9 cellular contexts compared by ENCODE assay signal in genomic region chr1:109912873-109913272, GRCh38. TPM values are rescaled to one million over a fixed set of nuclear protein-coding genes. Genes with fewer than 3 reads are reported as not detected.
DNase-seq lines count a peak whose midpoint lies in the region; ATAC-seq and TF ChIP-seq lines count a peak whose summit lies in the region.
"Had no signal": no experiment of that assay in that cellular context is flagged by ENCODE, and none has a peak within 500 bp of the region (broad histone marks: within the 10 kb centered on the region; RNA-seq: fewer than 3 reads in every experiment).

No MANE protein-coding gene starts in this region.

- H3K4me1 Mint-ChIP-seq in activated T-cell treated with anti-CD3 and anti-CD28 coated beads, Interleukin-2, amount 50 U/mL, for 72 hours (ENCODE audit: low read depth), result peaks cover 59% of the 10 kb centered on the region
- peaks cover 44% of the 10 kb centered on the region for H3K4me1 Mint-ChIP-seq in chondrocyte (ENCODE audit: low read depth)

- H3K9ac ChIP-seq in mucosa of stomach (ENCODE audit: low read length), result peak overlapping the region; percentile 81

- TF ChIP-seq EP300 in tibial nerve (IDR thresholded peaks at IDR 0.05), result no peak

- no peak for ATAC-seq in activated T-cell treated with anti-CD3 and anti-CD28 coated beads, Interleukin-2, amount 50 U/mL, for 72 hours (replicated peaks in 1 of 2)
- no peak for ATAC-seq in GM21528 (IDR thresholded peaks at IDR 0.05; ENCODE audit: low FRiP score, unreplicated experiment)

- H3K4me1 ChIP-seq in mucosa of stomach (ENCODE audit: control insufficient read depth, insufficient read depth, low read length) (peaks cover 42% of the 10 kb centered on the region), tibial nerve (peaks cover 0 to 64% (median 20%) of the 10 kb centered on the region in 4 donors)

- peak overlapping the region; percentile 95 to 97 for H3K4me3 Mint-ChIP-seq in activated T-cell treated with anti-CD3 and anti-CD28 coated beads, Interleukin-2, amount 50 U/mL, for 72 hours
- H3K4me3 Mint-ChIP-seq in chondrocyte (ENCODE audit: unreplicated experiment), result peak overlapping the region; percentile 88

- WGBS in tibial nerve, 2 donors, result 14% methylated on average over 1 of the region's 1 CpG

- peak overlapping the region; percentile 80 for H3K4me3 ChIP-seq in mucosa of stomach (ENCODE audit: low read length)
- H3K4me3 ChIP-seq in tibial nerve, result peak overlapping the region; percentile 54 to 82 (median 80)

- TF ChIP-seq CTCF in chondrocyte (IDR thresholded peaks at IDR 0.05) (no peak), tibial nerve (IDR thresholded peaks at IDR 0.05) (no peak)

- TF ChIP-seq POLR2A in tibial nerve (IDR thresholded peaks at IDR 0.05), result no peak

- peaks cover 24 to 33% of the 10 kb centered on the region in 2 donors for H3K36me3 Mint-ChIP-seq in activated T-cell treated with anti-CD3 and anti-CD28 coated beads, Interleukin-2, amount 50 U/mL, for 72 hours (ENCODE audit: insufficient read depth in 2 of 2)
- peaks cover 11% of the 10 kb centered on the region for H3K36me3 Mint-ChIP-seq in chondrocyte (ENCODE audit: low read depth)

- no peaks in the 10 kb centered on the region for H3K9me3 Mint-ChIP-seq in activated T-cell treated with anti-CD3 and anti-CD28 coated beads, Interleukin-2, amount 50 U/mL, for 72 hours
- no peaks in the 10 kb centered on the region for H3K9me3 Mint-ChIP-seq in chondrocyte (ENCODE audit: low read depth)

- H3K9me3 ChIP-seq in mucosa of stomach (ENCODE audit: control insufficient read depth, low read length) (no peaks in the 10 kb centered on the region), tibial nerve (no peaks in the 10 kb centered on the region)

- peaks cover 8% of the 10 kb centered on the region for H3K36me3 ChIP-seq in mucosa of stomach (ENCODE audit: control insufficient read depth, insufficient read depth, low read length)
- H3K36me3 ChIP-seq in tibial nerve, result peaks cover 0 to 36% (median 0%) of the 10 kb centered on the region in 3 donors

- peak overlapping the region; percentile 89 for H3K27ac Mint-ChIP-seq in activated T-cell treated with anti-CD3 and anti-CD28 coated beads, Interleukin-2, amount 50 U/mL, for 72 hours
- H3K27ac Mint-ChIP-seq in chondrocyte (ENCODE audit: unreplicated experiment), result no peak overlapping the region

- H3K27me3 Mint-ChIP-seq in activated T-cell treated with anti-CD3 and anti-CD28 coated beads, Interleukin-2, amount 50 U/mL, for 72 hours (ENCODE audit: low read depth), result no peaks in the 10 kb centered on the region
- H3K27me3 Mint-ChIP-seq in chondrocyte (ENCODE audit: low read depth), result no peaks in the 10 kb centered on the region

- H3K27ac ChIP-seq in tibial nerve, result peak overlapping the region; percentile 80 to 90 (median 83)

- no peak for DNase-seq in activated T-cell treated with anti-CD3 and anti-CD28 coated beads, Interleukin-2, amount 50 U/mL, for 72 hours
- DNase-seq in activated T-cell treated with anti-CD3 and anti-CD28 coated beads, Interleukin-2, amount 50 U/mL, for 1 hour, result no peak
- no peak for DNase-seq in chondrocyte (ENCODE audit: low spot score)
- DNase-seq in tibial nerve (ENCODE audit: low spot score in 2 of 2), result no peak
- no peak for DNase-seq in COR-L47 (lab: John Stamatoyannopoulos, UW)
- no peak for DNase-seq in occipital lobe (lab: John Stamatoyannopoulos, UW)
- DNase-seq: stimulated activated CD4-positive, alpha-beta T cell treated with anti-CD3 and anti-CD28 coated beads, Interleukin-2, amount 100 ng/mL, for 48 hours had no signal

- peaks cover 6% of the 10 kb centered on the region for H3K27me3 ChIP-seq in mucosa of stomach (ENCODE audit: control insufficient read depth, insufficient read depth, low read length)
- no peaks in the 10 kb centered on the region for H3K27me3 ChIP-seq in tibial nerve

RNA-seq across cellular contexts. Expression of gene CSF1, which starts 2.2 kb away (rescaled TPM):
- total RNA-seq in activated T-cell treated with anti-CD3 and anti-CD28 coated beads, Interleukin-2, amount 50 U/mL, for 72 hours, result 10 to 100 TPM; 46.3 to 83.0 TPM
- total RNA-seq in chondrocyte, result 15.2 to 19.8 TPM (median 16.8 TPM) in 3 replicates
- 100 to 1,000 TPM in 2 of 4 donors, 10 to 100 TPM in 2; 66.8 to 124 (median 90.8) TPM for total RNA-seq in tibial nerve
- 3.9 TPM for total RNA-seq in occipital lobe
